In the genomic region with DNA sequence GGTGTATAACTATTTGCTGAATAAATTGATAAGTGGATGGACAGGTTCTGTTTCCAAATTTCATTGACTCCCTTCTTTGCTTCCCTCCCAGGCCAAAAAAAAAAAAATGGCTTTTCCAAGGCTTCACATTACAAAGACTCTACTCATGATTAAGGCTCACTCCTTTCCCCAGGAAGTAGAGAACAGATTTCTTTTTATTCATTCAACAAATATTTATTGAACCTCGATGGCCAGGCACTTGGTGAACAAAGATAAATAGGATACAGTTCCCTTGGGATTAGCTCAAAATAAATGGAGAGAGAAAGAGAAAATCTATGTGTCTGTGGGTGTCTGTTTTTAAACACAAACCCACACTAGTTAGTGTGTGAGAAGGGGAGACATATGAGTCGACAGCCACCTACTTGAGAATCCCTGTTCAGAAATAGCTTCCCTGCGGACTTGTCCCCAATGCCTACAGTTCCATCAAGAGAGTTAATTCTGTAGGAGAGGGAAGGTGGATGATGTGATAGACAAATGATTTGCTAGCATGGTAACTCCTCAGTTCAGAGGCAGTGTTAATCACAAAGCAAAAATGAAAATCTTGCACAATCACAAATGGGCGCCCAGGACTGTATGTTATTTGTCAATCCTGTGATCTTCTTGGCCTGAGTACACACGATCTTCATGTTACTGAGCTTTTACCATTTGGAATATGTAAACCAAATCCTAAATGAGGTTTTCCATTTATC, we compare ENCODE assay signal across 12 cellular contexts. TPM values are rescaled to one million over a fixed set of nuclear protein-coding genes. Genes with fewer than 3 reads are reported as not detected.
A peak's percentile ranks its signal among the peaks of the same experiment; 100 is the strongest.
DNase-seq lines count a peak whose midpoint lies in the region; ATAC-seq, FAIRE-seq and TF ChIP-seq lines count a peak whose summit lies in the region.
"Had no signal": no experiment of that assay in that cellular context is flagged by ENCODE, and none has a peak within 500 bp of the region (broad histone marks: within the 10 kb centered on the region; RNA-seq: fewer than 3 reads in every experiment).

No MANE protein-coding gene starts in this region.

- TF ChIP-seq POLR2A in K562 (conservative IDR thresholded peaks at IDR 0.05) (no peak), sigmoid colon (IDR thresholded peaks at IDR 0.05) (no peak)

- peaks cover 87% of the 10 kb centered on the region for H3K79me2 ChIP-seq in GM23248 (ENCODE audit: insufficient read depth)
- no peaks in the 10 kb centered on the region for H3K79me2 ChIP-seq in K562 (ENCODE audit: control insufficient read depth, insufficient read depth, low read length)

- intact Hi-C loops in K562 (cut with micrococcal nuclease) (no loop called here), left ventricle myocardium inferior (cut with micrococcal nuclease) (no loop called here), sigmoid colon (cut with DNase I) (no loop called here)

- CTCF ChIA-PET in K562 (lab: Yijun Ruan, JAX; ENCODE audit: low intra/inter-chr PET ratio): no interaction called here

- TF ChIP-seq RAD21 in K562 (CRISPR knock-in tag; conservative IDR thresholded peaks at IDR 0.05 in 1 of 2, IDR thresholded peaks at IDR 0.05 in 1 of 2): no peak

- H2AFZ ChIP-seq in GM23248: no peak overlapping the region
- H2AFZ ChIP-seq in K562 (ENCODE audit: low read depth, low read length): no peak overlapping the region

- no peak for ATAC-seq in K562
- ATAC-seq: activated naive CD8-positive, alpha-beta T cell treated with anti-CD3 and anti-CD28 coated beads, Interleukin-2, amount 50 U/mL, for 24 hours had no signal

- H3K4me1 ChIP-seq in GM23248 (ENCODE audit: insufficient read depth) (peaks cover 69% of the 10 kb centered on the region), K562 (replicated peaks in 1 of 2; ENCODE audit: control insufficient read depth in 2 of 2, insufficient read depth in 2 of 2, low read length in 2 of 2) (no peaks in the 10 kb centered on the region; a peak in 1 of 5 replicates), left ventricle myocardium inferior (peaks cover 77% of the 10 kb centered on the region), sigmoid colon (peaks cover 0 to 49% (median 39%) of the 10 kb centered on the region in 4 donors)

- H4K20me1 ChIP-seq in GM23248 (ENCODE audit: insufficient read depth) (no peaks in the 10 kb centered on the region), K562 (replicated peaks; ENCODE audit: control insufficient read depth, insufficient read depth, low read length) (no peaks in the 10 kb centered on the region; the same call in none of the 2 replicates)

- H3K4me2 ChIP-seq in GM23248 (ENCODE audit: unreplicated experiment): peak overlapping the region; percentile 47
- no peak overlapping the region for H3K4me2 ChIP-seq in K562 (ENCODE audit: insufficient read depth, low read length)

- H3K27me3 ChIP-seq in GM23248 (replicated peaks; ENCODE audit: insufficient read depth) (no peaks in the 10 kb centered on the region), K562 (ENCODE audit: control insufficient read depth in 2 of 2, insufficient read depth in 2 of 2, low read length in 2 of 2) (no peaks in the 10 kb centered on the region), left ventricle myocardium inferior (ENCODE audit: low read depth) (no peaks in the 10 kb centered on the region), sigmoid colon (no peaks in the 10 kb centered on the region)

- FAIRE-seq in K562 (lab: Jason Lieb, UNC): no peak

- TF ChIP-seq CTCF in K562 (IDR thresholded peaks at IDR 0.05 in 2 of 3, conservative IDR thresholded peaks at IDR 0.05 in 1 of 3; ENCODE audit: insufficient read depth in 2 of 3, low read depth in 1 of 3, low read length in 3 of 3): no peak
- no peak for TF ChIP-seq CTCF in left ventricle myocardium inferior (IDR thresholded peaks at IDR 0.05; ENCODE audit: borderline replicate concordance)
- no peak for TF ChIP-seq CTCF in sigmoid colon (IDR thresholded peaks at IDR 0.05)

- POLR2A ChIA-PET in K562 (lab: Yijun Ruan, JAX): interaction anchor here (0.6 to 1.5 kb wide), 6 partner anchors 12 to 376 kb away, joined by 3 to 5 read pairs (median 3); no protein-coding TSS in a partner anchor

- H3K9me3 ChIP-seq in GM23248 (ENCODE audit: low read depth) (no peaks in the 10 kb centered on the region), K562 (replicated peaks; ENCODE audit: control insufficient read depth, insufficient read depth, low read depth, low read length) (no peaks in the 10 kb centered on the region), left ventricle myocardium inferior (replicated peaks) (no peaks in the 10 kb centered on the region), sigmoid colon (no peaks in the 10 kb centered on the region)

- in situ Hi-C loops in GM23248 (cut with MboI) (no loop called here), K562 (cut with MboI) (no loop called here)

- H3K9me1 ChIP-seq in K562 (ENCODE audit: control insufficient read depth, insufficient read depth, low read length): no peaks in the 10 kb centered on the region

- 16% methylated on average over 5 of the region's 5 CpGs for WGBS in GM23248 (ENCODE audit: low coverage in 1 of 2, low lambda C conversion rate in 2 of 2, missing lambda C conversion rate in 2 of 2), 2 experiments
- 42% methylated on average over 5 of the region's 5 CpGs for WGBS in K562 (ENCODE audit: insufficient coverage, low coverage, missing lambda C conversion rate)
- WGBS in sigmoid colon, 2 donors: 70 to 74% methylated on average over 5 of the region's 5 CpGs

- H3K27ac ChIP-seq in GM23248: peak overlapping the region; percentile 85
- no peak overlapping the region for H3K27ac ChIP-seq in K562 (ENCODE audit: extremely low read depth, low read depth, low read length)
- H3K27ac ChIP-seq in left ventricle myocardium inferior (replicated peaks): peak overlapping the region; percentile 67
- peak overlapping the region; percentile 36 to 67 (median 56) for H3K27ac ChIP-seq in sigmoid colon

- peak; percentile 83 for DNase-seq in GM23248
- DNase-seq in K562 (ENCODE audit: extremely low read depth in 1 of 4, low spot score in 3 of 4): no peak
- DNase-seq in left ventricle myocardium inferior: no peak
- no peak for DNase-seq in sigmoid colon
- DNase-seq in RPMI8226: no peak
- DNase-seq in SW480 (ENCODE audit: low spot score): no peak
- no peak for DNase-seq in T-helper 1 cell
- DNase-seq in stimulated activated CD4-positive, alpha-beta T cell treated with anti-CD3 and anti-CD28 coated beads, Interleukin-4, amount 100 ng/mL, for 1 hour: no peak
- DNase-seq: activated naive CD8-positive, alpha-beta T cell treated with anti-CD3 and anti-CD28 coated beads, Interleukin-2, amount 50 U/mL, for 24 hours; CD4-positive, CD25-positive, alpha-beta regulatory T cell; KBM-7; NCI-H446 treated with DMSO at 0.1 percent for 48 hours had no signal

- H3F3A ChIP-seq in GM23248 (ENCODE audit: insufficient read depth): peaks cover 49% of the 10 kb centered on the region

- no peaks in the 10 kb centered on the region for H3K9me2 ChIP-seq in GM23248 (ENCODE audit: insufficient read depth)

- TF ChIP-seq EP300 in K562 (IDR thresholded peaks at IDR 0.05; ENCODE audit: low read length): no peak
- TF ChIP-seq EP300 in sigmoid colon (IDR thresholded peaks at IDR 0.05): no peak

- H3K4me3 ChIP-seq in GM23248 (peak overlapping the region; percentile 30; the same call in 1 of the 2 replicates), K562 (no peak overlapping the region), left ventricle myocardium inferior (no peak overlapping the region), sigmoid colon (no peak overlapping the region)

- BruUV-seq in K562 (replicated peaks; lab: Mats Ljungman, UMichigan): no TSS peak

- H3K36me3 ChIP-seq in GM23248 (ENCODE audit: low read depth) (no peaks in the 10 kb centered on the region), K562 (ENCODE audit: control insufficient read depth, insufficient read depth, low read length) (peaks cover 2% of the 10 kb centered on the region; the same call in 1 of the 3 replicates), left ventricle myocardium inferior (no peaks in the 10 kb centered on the region), sigmoid colon (no peaks in the 10 kb centered on the region)

- H3K9ac ChIP-seq in GM23248: peak overlapping the region; percentile 40
- no peak overlapping the region for H3K9ac ChIP-seq in K562 (ENCODE audit: insufficient read depth in 1 of 2, low read depth in 2 of 2, low read length in 2 of 2)

TF ChIP-seq in K562, 482 proteins besides CTCF, POLR2A, EP300 and RAD21 (continues in another document):
- no peak for TF ChIP-seq PML (IDR thresholded peaks at IDR 0.05; ENCODE audit: low read length)

RNA-seq across cellular contexts. Expression of a gene that starts 20.3 kb away (rescaled TPM):
- total RNA-seq in GM23248 (2014; rRNA removed; shearing (Covaris generic)): 28.7 and 40.2 TPM in 2 replicates
- polyA plus RNA-seq in GM23248 (2016; fragmentation: Nextera tagmentation; extraction: Ambion mirVana) (38.7 and 40.7 TPM in 2 replicates), K562 (2011; rRNA removed) (11.3 and 16.7 TPM in 2 replicates), K562 (2014; fragmentation: Illumina TruSeq; extraction: Trizol) (18.9 and 20.3 TPM in 2 replicates), K562 (2014; fragmentation: Nextera tagmentation; extraction: Ambion mirVana) (10 to 100 TPM in 1 of 2 experiments, 1 to 10 TPM in 1; 7.3 to 12.1 TPM), K562 (2014; rRNA removed) (10.2 and 15.8 TPM in 2 replicates), sigmoid colon (10 to 100 TPM; 39.2 to 58.5 (median 48.0) TPM)
- total RNA-seq in K562 (2011; cell fraction: chromatin; rRNA removed; ENCODE audit: low replicate concordance): 7.6 and 9.6 TPM in 2 replicates
- total RNA-seq in K562 (2011; cell fraction: nucleolus; rRNA removed): 5.0 and 6.0 TPM in 2 replicates
- total RNA-seq in K562 (2011; cell fraction: nucleoplasm; rRNA removed): 8.3 TPM in 2 replicates
- total RNA-seq in K562 (2014; rRNA removed) (13.8 and 16.5 TPM in 2 replicates), K562 (2014; rRNA removed; fragmentation: Illumina TruSeq; extraction: Trizol) (12.3 and 13.4 TPM in 2 replicates), K562 (2015; rRNA removed; fragmentation: Illumina TruSeq; extraction: Trizol) (9.1 and 11.7 TPM in 2 replicates), K562 (2021) (14.6 and 14.8 TPM in 2 replicates), left ventricle myocardium inferior (10.6 TPM), sigmoid colon (10 to 100 TPM; 15.8 to 21.4 (median 17.3) TPM)
- 16.7 and 19.0 TPM in 2 replicates for polyA plus RNA-seq in K562 (2011; cell fraction: cytosol; rRNA removed)
- 5.7 and 9.2 TPM in 2 replicates for polyA plus RNA-seq in K562 (2011; cell fraction: nucleus; rRNA removed)
- polyA plus RNA-seq in K562 (2012): 10.6 and 21.6 TPM in 2 replicates
- polyA minus RNA-seq in K562 (2011; rRNA and poly(A)+ RNA removed): 14.7 and 15.1 TPM in 2 replicates
- polyA minus RNA-seq in K562 (2011; cell fraction: cytosol; rRNA and poly(A)+ RNA removed): 9.2 and 9.9 TPM in 2 replicates
- polyA minus RNA-seq in K562 (2011; cell fraction: nucleus; rRNA and poly(A)+ RNA removed): 6.7 and 7.4 TPM in 2 replicates
